1 cellular context compared by ENCODE assay signal in the genomic region with DNA sequence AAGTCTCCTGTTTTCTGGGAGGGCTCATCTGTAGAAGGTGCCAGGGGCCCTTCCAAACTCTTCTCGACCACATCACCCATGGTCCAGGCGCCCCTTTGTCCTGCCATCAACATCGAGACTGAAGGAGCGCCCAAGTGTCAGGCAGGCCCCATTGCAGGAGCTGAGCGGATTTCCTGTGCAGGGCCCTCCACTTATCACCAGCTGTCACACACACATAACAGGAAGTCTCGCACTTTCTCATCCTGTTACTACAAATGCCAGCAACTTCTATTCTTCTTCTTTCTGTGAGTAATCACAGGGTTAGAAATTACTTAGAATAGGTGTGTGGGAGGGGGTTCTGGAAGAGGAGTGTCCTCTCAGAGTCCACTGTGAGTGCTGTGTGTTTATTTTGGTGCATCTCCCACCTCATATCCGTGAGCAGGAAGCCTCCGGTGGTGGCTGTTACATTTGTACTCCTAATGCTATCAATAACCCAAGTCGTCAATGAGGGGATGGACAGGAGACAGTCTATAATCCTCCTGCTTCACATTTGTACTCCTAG.
TF ChIP-seq lines count a peak whose summit lies in the region.

A gene with protein sequence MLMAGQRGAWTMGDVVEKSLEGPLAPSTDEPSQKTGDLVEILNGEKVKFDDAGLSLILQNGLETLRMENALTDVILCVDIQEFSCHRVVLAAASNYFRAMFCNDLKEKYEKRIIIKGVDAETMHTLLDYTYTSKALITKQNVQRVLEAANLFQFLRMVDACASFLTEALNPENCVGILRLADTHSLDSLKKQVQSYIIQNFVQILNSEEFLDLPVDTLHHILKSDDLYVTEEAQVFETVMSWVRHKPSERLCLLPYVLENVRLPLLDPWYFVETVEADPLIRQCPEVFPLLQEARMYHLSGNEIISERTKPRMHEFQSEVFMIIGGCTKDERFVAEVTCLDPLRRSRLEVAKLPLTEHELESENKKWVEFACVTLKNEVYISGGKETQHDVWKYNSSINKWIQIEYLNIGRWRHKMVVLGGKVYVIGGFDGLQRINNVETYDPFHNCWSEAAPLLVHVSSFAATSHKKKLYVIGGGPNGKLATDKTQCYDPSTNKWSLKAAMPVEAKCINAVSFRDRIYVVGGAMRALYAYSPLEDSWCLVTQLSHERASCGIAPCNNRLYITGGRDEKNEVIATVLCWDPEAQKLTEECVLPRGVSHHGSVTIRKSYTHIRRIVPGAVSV (minus strand): TSS at position 166 of the 541 bp plus-strand sequence. CDS start 53 bp downstream, at position 113.

TF ChIP-seq in K562, 482 proteins besides CTCF, POLR2A, EP300 and RAD21 (continued from another document and continues in another):
- TF ChIP-seq, protein P1, sequence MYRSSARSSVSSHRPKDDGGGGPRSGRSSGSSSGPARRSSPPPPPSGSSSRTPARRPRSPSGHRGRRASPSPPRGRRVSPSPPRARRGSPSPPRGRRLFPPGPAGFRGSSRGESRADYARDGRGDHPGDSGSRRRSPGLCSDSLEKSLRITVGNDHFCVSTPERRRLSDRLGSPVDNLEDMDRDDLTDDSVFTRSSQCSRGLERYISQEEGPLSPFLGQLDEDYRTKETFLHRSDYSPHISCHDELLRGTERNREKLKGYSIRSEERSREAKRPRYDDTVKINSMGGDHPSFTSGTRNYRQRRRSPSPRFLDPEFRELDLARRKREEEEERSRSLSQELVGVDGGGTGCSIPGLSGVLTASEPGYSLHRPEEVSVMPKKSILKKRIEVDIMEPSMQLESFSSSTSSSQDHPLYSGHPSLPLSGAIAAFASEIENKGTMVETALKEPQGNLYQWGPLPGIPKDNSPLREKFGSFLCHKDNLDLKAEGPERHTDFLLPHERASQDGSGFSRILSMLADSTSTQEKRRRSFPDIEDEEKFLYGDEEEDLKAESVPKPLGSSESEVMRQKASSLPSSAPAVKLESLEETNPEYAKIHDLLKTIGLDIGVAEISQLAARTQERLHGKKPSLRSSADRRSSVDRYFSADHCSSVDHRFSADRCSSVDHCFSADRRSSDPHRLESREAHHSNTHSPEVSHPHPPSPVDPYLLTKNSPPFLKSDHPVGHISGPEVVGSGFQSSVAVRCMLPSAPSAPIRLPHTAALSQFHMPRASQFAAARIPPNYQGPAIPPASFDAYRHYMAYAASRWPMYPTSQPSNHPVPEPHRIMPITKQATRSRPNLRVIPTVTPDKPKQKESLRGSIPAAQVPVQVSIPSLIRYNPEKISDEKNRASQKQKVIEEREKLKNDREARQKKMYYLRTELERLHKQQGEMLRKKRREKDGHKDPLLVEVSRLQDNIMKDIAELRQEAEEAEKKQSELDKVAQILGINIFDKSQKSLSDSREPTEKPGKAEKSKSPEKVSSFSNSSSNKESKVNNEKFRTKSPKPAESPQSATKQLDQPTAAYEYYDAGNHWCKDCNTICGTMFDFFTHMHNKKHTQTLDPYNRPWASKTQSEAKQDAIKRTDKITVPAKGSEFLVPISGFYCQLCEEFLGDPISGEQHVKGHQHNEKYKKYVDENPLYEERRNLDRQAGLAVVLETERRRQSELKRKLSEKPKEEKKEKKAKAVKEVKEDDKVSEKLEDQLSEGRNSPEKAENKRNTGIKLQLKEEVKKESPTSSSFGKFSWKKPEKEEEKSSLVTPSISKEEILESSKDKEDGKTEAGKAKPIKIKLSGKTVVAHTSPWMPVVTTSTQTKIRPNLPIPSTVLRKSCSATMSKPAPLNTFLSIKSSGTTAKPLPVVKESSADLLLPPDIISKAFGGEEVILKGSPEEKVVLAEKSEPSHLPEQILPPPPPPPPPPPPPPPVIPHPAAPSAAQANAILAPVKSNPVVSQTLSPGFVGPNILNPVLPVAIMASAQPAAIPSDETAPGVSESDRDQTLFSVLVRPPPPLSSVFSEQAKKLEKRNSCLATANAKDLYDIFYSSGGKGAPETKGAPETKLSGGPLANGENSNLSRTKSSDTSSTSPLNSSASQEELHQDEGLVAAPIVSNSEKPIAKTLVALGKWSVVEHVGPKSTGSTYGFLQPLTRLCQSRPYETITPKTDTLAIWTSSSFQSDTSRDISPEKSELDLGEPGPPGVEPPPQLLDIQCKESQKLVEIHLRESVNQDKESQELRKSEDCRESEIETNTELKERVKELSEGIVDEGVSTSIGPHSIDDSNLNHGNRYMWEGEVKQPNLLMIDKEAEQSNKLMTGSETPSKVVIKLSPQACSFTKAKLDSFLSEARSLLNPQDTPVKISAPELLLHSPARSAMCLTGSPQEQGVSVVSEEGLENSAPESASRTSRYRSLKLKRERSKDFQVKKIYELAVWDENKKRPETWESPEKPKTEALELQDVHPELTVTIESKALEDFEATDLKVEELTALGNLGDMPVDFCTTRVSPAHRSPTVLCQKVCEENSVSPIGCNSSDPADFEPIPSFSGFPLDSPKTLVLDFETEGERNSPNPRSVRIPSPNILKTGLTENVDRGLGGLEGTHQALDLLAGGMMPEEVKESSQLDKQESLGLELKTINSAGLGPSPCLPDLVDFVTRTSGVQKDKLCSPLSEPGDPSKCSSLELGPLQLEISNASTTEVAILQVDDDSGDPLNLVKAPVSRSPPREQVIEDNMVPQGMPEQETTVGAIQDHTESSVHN (IDR thresholded peaks at IDR 0.05; ENCODE audit: borderline replicate concordance in 1 of 2, low read depth in 1 of 2): 0 out of 4 replicates have a peak, but pooled peaks of 1 of the 2 experiments have one; percentile 15
- TF ChIP-seq HIVEP1 (CRISPR knock-in tag; IDR thresholded peaks at IDR 0.05) (no peak), FOXK1 (CRISPR knock-in tag; IDR thresholded peaks at IDR 0.05; ENCODE audit: borderline replicate concordance) (no peak), SAP30 (IDR thresholded peaks at IDR 0.05; ENCODE audit: borderline replicate concordance, insufficient read depth, low read depth, low read length, poor library complexity, severe bottlenecking) (no peak), NFRKB (IDR thresholded peaks at IDR 0.05; ENCODE audit: low read depth) (0 out of 2 replicates have a peak, but pooled peaks have one; percentile 54), TRIM24 (IDR thresholded peaks at IDR 0.05) (no peak), SOX6 (IDR thresholded peaks at IDR 0.05) (peak; percentile 35; the same call in 1 of the 2 replicates), ZNF224 (CRISPR knock-in tag; IDR thresholded peaks at IDR 0.05) (no peak), NCOA1 (IDR thresholded peaks at IDR 0.05; ENCODE audit: low read depth) (no peak), ELF1 (tag; IDR thresholded peaks at IDR 0.05) (0 out of 2 replicates have a peak, but pooled peaks have one; percentile 22)
- TF ChIP-seq, protein P2, sequence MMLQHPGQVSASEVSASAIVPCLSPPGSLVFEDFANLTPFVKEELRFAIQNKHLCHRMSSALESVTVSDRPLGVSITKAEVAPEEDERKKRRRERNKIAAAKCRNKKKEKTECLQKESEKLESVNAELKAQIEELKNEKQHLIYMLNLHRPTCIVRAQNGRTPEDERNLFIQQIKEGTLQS (IDR thresholded peaks at IDR 0.05): peak; percentile 16; the same call in 1 of the 2 replicates
- TF ChIP-seq, protein P2 (CRISPR knock-in tag; conservative IDR thresholded peaks at IDR 0.05): no peak
- TF ChIP-seq, protein P3, sequence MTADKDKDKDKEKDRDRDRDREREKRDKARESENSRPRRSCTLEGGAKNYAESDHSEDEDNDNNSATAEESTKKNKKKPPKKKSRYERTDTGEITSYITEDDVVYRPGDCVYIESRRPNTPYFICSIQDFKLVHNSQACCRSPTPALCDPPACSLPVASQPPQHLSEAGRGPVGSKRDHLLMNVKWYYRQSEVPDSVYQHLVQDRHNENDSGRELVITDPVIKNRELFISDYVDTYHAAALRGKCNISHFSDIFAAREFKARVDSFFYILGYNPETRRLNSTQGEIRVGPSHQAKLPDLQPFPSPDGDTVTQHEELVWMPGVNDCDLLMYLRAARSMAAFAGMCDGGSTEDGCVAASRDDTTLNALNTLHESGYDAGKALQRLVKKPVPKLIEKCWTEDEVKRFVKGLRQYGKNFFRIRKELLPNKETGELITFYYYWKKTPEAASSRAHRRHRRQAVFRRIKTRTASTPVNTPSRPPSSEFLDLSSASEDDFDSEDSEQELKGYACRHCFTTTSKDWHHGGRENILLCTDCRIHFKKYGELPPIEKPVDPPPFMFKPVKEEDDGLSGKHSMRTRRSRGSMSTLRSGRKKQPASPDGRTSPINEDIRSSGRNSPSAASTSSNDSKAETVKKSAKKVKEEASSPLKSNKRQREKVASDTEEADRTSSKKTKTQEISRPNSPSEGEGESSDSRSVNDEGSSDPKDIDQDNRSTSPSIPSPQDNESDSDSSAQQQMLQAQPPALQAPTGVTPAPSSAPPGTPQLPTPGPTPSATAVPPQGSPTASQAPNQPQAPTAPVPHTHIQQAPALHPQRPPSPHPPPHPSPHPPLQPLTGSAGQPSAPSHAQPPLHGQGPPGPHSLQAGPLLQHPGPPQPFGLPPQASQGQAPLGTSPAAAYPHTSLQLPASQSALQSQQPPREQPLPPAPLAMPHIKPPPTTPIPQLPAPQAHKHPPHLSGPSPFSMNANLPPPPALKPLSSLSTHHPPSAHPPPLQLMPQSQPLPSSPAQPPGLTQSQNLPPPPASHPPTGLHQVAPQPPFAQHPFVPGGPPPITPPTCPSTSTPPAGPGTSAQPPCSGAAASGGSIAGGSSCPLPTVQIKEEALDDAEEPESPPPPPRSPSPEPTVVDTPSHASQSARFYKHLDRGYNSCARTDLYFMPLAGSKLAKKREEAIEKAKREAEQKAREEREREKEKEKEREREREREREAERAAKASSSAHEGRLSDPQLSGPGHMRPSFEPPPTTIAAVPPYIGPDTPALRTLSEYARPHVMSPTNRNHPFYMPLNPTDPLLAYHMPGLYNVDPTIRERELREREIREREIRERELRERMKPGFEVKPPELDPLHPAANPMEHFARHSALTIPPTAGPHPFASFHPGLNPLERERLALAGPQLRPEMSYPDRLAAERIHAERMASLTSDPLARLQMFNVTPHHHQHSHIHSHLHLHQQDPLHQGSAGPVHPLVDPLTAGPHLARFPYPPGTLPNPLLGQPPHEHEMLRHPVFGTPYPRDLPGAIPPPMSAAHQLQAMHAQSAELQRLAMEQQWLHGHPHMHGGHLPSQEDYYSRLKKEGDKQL (CRISPR knock-in tag; IDR thresholded peaks at IDR 0.05; ENCODE audit: borderline replicate concordance): no peak
- TF ChIP-seq, protein P4, sequence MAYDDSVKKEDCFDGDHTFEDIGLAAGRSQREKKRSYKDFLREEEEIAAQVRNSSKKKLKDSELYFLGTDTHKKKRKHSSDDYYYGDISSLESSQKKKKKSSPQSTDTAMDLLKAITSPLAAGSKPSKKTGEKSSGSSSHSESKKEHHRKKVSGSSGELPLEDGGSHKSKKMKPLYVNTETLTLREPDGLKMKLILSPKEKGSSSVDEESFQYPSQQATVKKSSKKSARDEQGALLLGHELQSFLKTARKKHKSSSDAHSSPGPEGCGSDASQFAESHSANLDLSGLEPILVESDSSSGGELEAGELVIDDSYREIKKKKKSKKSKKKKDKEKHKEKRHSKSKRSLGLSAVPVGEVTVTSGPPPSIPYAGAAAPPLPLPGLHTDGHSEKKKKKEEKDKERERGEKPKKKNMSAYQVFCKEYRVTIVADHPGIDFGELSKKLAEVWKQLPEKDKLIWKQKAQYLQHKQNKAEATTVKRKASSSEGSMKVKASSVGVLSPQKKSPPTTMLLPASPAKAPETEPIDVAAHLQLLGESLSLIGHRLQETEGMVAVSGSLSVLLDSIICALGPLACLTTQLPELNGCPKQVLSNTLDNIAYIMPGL (CRISPR knock-in tag; IDR thresholded peaks at IDR 0.05): no peak
- TF ChIP-seq, protein P5, sequence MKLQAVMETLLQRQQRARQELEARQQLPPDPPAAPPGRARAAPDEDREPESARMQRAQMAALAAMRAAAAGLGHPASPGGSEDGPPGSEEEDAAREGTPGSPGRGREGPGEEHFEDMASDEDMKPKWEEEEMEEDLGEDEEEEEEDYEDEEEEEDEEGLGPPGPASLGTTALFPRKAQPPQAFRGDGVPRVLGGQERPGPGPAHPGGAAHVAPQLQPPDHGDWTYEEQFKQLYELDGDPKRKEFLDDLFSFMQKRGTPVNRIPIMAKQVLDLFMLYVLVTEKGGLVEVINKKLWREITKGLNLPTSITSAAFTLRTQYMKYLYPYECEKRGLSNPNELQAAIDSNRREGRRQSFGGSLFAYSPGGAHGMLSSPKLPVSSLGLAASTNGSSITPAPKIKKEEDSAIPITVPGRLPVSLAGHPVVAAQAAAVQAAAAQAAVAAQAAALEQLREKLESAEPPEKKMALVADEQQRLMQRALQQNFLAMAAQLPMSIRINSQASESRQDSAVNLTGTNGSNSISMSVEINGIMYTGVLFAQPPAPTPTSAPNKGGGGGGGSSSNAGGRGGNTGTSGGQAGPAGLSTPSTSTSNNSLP (IDR thresholded peaks at IDR 0.05; ENCODE audit: borderline replicate concordance, low read depth, low read length): no peak
- TF ChIP-seq, protein P6, sequence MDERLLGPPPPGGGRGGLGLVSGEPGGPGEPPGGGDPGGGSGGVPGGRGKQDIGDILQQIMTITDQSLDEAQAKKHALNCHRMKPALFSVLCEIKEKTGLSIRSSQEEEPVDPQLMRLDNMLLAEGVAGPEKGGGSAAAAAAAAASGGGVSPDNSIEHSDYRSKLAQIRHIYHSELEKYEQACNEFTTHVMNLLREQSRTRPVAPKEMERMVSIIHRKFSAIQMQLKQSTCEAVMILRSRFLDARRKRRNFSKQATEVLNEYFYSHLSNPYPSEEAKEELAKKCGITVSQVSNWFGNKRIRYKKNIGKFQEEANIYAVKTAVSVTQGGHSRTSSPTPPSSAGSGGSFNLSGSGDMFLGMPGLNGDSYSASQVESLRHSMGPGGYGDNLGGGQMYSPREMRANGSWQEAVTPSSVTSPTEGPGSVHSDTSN (CRISPR knock-in tag; IDR thresholded peaks at IDR 0.05; ENCODE audit: low read depth): no peak
- TF ChIP-seq, protein P6 (tag; conservative IDR thresholded peaks at IDR 0.05; ENCODE audit: low read depth): 0 out of 2 replicates have a peak, but pooled peaks have one; percentile 16
